27 cellular contexts compared by ENCODE assay signal in genomic region chr11:106415510-106415909, GRCh38.
DNase-seq lines count a peak whose midpoint lies in the region; ATAC-seq and TF ChIP-seq lines count a peak whose summit lies in the region.
"Had no signal": no experiment of that assay in that cellular context is flagged by ENCODE, and none has a peak within 500 bp of the region (broad histone marks: within the 10 kb centered on the region; RNA-seq: fewer than 3 reads in every experiment).

No MANE protein-coding gene starts in this region.

- H3K27me3 Mint-ChIP-seq in HFFc6 (ENCODE audit: insufficient read depth), result no peaks in the 10 kb centered on the region
- no peaks in the 10 kb centered on the region for H3K27me3 Mint-ChIP-seq in CD4-positive, alpha-beta T cell
- H3K27me3 Mint-ChIP-seq: activated naive CD8-positive, alpha-beta T cell treated with anti-CD3 and anti-CD28 coated beads, Interleukin-2, amount 50 U/mL, for 24 hours; CD4-positive, CD25-positive, alpha-beta regulatory T cell; naive B cell had no signal

- POLR2A ChIA-PET in CD4-positive, alpha-beta T cell (lab: Charles Lee), result no interaction called here

- no peak overlapping the region for H3K27ac Mint-ChIP-seq in HFFc6
- H3K27ac Mint-ChIP-seq in CD4-positive, alpha-beta T cell, result no peak overlapping the region
- H3K27ac Mint-ChIP-seq: activated naive CD8-positive, alpha-beta T cell treated with anti-CD3 and anti-CD28 coated beads, Interleukin-2, amount 50 U/mL, for 24 hours; CD4-positive, CD25-positive, alpha-beta regulatory T cell; mesothelial cell of epicardium; naive B cell had no signal

- H3K36me3 Mint-ChIP-seq in HFFc6 (ENCODE audit: low read depth), result no peaks in the 10 kb centered on the region
- H3K36me3 Mint-ChIP-seq in CD4-positive, alpha-beta T cell (ENCODE audit: low read depth), result no peaks in the 10 kb centered on the region
- H3K36me3 Mint-ChIP-seq: CD4-positive, CD25-positive, alpha-beta regulatory T cell; mesothelial cell of epicardium; naive B cell had no signal

- DNase-seq in DMS53 (lab: John Stamatoyannopoulos, UW) (peak; percentile 2), DMS53 treated with DMSO at 0.1 percent for 48 hours (lab: John Stamatoyannopoulos, UW; ENCODE audit: unreplicated experiment) (no peak), HFFc6 (no peak), foreskin keratinocyte (no peak), OCI-M1 (lab: John Stamatoyannopoulos, UW) (no peak), DMS153 treated with DMSO at 0.1 percent for 48 hours (lab: John Stamatoyannopoulos, UW; ENCODE audit: unreplicated experiment) (no peak)
- no peak for DNase-seq in CD4-positive, alpha-beta T cell
- DNase-seq: activated CD4-positive, alpha-beta T cell treated with anti-CD3 and anti-CD28 coated beads for 48 hours; activated CD8-positive, alpha-beta memory T cell treated with anti-CD3 and anti-CD28 coated beads for 24 hours; activated effector memory CD4-positive, alpha-beta T cell treated with anti-CD3 and anti-CD28 coated beads, Interleukin-2, amount 50 U/mL, for 16 hours; activated naive CD8-positive, alpha-beta T cell treated with anti-CD3 and anti-CD28 coated beads, Interleukin-2, amount 50 U/mL, for 24 hours; activated T-cell treated with anti-CD3 and anti-CD28 coated beads, Interleukin-2, amount 50 U/mL, for 1 hour; CD4-positive, CD25-positive, alpha-beta regulatory T cell; cerebellar nuclear complex; kidney; naive B cell; NCI-H1436 treated with DMSO at 0.1 percent for 48 hours; stimulated activated CD4-positive, alpha-beta T cell treated with anti-CD3 and anti-CD28 coated beads, Interleukin-2, amount 100 ng/mL, for 24 hours; stomach; thyroid gland had no signal

- H3K27ac ChIP-seq in VCaP (no peak overlapping the region), foreskin keratinocyte (no peak overlapping the region)
- no peak overlapping the region for H3K27ac ChIP-seq in CD4-positive, alpha-beta T cell (ENCODE audit: low read depth, low read length)
- H3K27ac ChIP-seq: 22Rv1, epithelial cell of prostate, RWPE1, SK-N-MC, stomach, thyroid gland had no signal

- no peaks in the 10 kb centered on the region for H3K4me1 ChIP-seq in foreskin keratinocyte
- H3K4me1 ChIP-seq: stomach, thyroid gland had no signal

- CTCF ChIA-PET in CD4-positive, alpha-beta T cell (lab: Charles Lee), result no interaction called here

- peak; percentile 17; the same call in 1 of the 2 replicates for TF ChIP-seq CTCF in HFFc6 (IDR thresholded peaks at IDR 0.05)
- TF ChIP-seq CTCF in VCaP (conservative IDR thresholded peaks at IDR 0.05), result peak; percentile 78
- peak; percentile 11 for TF ChIP-seq CTCF in foreskin keratinocyte (conservative IDR thresholded peaks at IDR 0.05)
- no peak for TF ChIP-seq CTCF in CD4-positive, alpha-beta T cell (IDR thresholded peaks at IDR 0.05)

- no peaks in the 10 kb centered on the region for H3K9me3 ChIP-seq in CD4-positive, alpha-beta T cell (ENCODE audit: control insufficient read depth, low read length)
- H3K9me3 ChIP-seq: stomach, thyroid gland had no signal

- H3K4me3 Mint-ChIP-seq in HFFc6, result no peak overlapping the region
- H3K4me3 Mint-ChIP-seq in CD4-positive, alpha-beta T cell, result no peak overlapping the region
- H3K4me3 Mint-ChIP-seq: activated naive CD8-positive, alpha-beta T cell treated with anti-CD3 and anti-CD28 coated beads, Interleukin-2, amount 50 U/mL, for 24 hours; CD4-positive, CD25-positive, alpha-beta regulatory T cell; mesothelial cell of epicardium; naive B cell had no signal

- intact Hi-C loops in CD4-positive, alpha-beta T cell (cut with DNase I, micrococcal nuclease), result no loop called here

- peaks cover 12% of the 10 kb centered on the region for H3K4me1 Mint-ChIP-seq in HFFc6 (ENCODE audit: low read depth)
- H3K4me1 Mint-ChIP-seq in CD4-positive, alpha-beta T cell (ENCODE audit: low read depth), result no peaks in the 10 kb centered on the region
- H3K4me1 Mint-ChIP-seq: activated naive CD8-positive, alpha-beta T cell treated with anti-CD3 and anti-CD28 coated beads, Interleukin-2, amount 50 U/mL, for 24 hours; CD4-positive, CD25-positive, alpha-beta regulatory T cell; mesothelial cell of epicardium; naive B cell had no signal

- H3K27me3 ChIP-seq in foreskin keratinocyte, result no peaks in the 10 kb centered on the region
- H3K27me3 ChIP-seq in CD4-positive, alpha-beta T cell (ENCODE audit: control insufficient read depth, insufficient read depth, low read length), result no peaks in the 10 kb centered on the region
- H3K27me3 ChIP-seq: stomach, thyroid gland had no signal

- ATAC-seq in foreskin keratinocyte, result no peak
- no peak for ATAC-seq in CD4-positive, alpha-beta T cell (ENCODE audit: poor library complexity)
- ATAC-seq: activated naive CD8-positive, alpha-beta T cell treated with anti-CD3 and anti-CD28 coated beads, Interleukin-2, amount 50 U/mL, for 24 hours; K562 had no signal

- H3K9me3 Mint-ChIP-seq in HFFc6, result no peaks in the 10 kb centered on the region
- no peaks in the 10 kb centered on the region for H3K9me3 Mint-ChIP-seq in CD4-positive, alpha-beta T cell
- H3K9me3 Mint-ChIP-seq: activated naive CD8-positive, alpha-beta T cell treated with anti-CD3 and anti-CD28 coated beads, Interleukin-2, amount 50 U/mL, for 24 hours; mesothelial cell of epicardium had no signal
